Comparison of ENCODE assay signal across 8 cellular contexts in the genomic region with DNA sequence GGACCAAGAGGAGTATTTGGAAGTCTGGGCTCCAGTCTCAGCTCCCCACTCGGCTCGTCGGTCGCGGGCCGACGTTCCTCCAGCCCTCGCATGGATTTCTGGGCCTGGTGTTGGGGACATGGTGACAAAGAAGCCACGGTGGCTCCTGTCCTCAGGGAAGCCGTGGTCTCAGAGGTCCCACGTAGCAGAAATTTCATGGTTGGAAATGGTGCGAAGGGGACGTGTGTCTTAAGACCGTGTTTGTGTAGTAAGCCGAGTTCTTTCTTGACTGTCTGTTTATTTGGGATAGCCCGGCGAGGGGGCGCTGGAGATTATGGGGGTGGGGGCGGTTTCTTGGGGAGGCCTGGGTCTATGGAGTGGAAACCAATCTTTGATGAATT. TPM values are rescaled to one million over a fixed set of nuclear protein-coding genes. Genes with fewer than 3 reads are reported as not detected.
DNase-seq lines count a peak whose midpoint lies in the region; ATAC-seq lines count a peak whose summit lies in the region.

No MANE protein-coding gene starts in this region.

- peak overlapping the region; percentile 75 for H3K27ac Mint-ChIP-seq in stimulated activated naive B cell treated with anti-CD40 and anti-IgM and Interleukin-4, amounts not matched to agents 10 μg/mL and 1 μg/mL and 100 μg/mL, for 72 hours

- H3K4me1 ChIP-seq in GM23248 (ENCODE audit: insufficient read depth): no peaks in the 10 kb centered on the region
- peaks cover 3% of the 10 kb centered on the region for H3K4me1 ChIP-seq in adipocyte (ENCODE audit: control insufficient read depth, insufficient read depth, low read length)
- H3K4me1 ChIP-seq in iPS-15b (ENCODE audit: control insufficient read depth, insufficient read depth, low read length): peaks cover 19% of the 10 kb centered on the region

- H4K20me1 ChIP-seq in GM23248 (ENCODE audit: insufficient read depth): no peaks in the 10 kb centered on the region

- peaks cover 20 to 35% of the 10 kb centered on the region in 2 donors for H3K27me3 Mint-ChIP-seq in stimulated activated naive B cell treated with anti-CD40 and anti-IgM and Interleukin-4, amounts not matched to agents 10 μg/mL and 1 μg/mL and 100 μg/mL, for 72 hours

- peaks cover 8 to 15% of the 10 kb centered on the region in 2 donors for H3K4me1 Mint-ChIP-seq in stimulated activated naive B cell treated with anti-CD40 and anti-IgM and Interleukin-4, amounts not matched to agents 10 μg/mL and 1 μg/mL and 100 μg/mL, for 72 hours

- peak overlapping the region; percentile 89 to 92 for H3K4me3 Mint-ChIP-seq in stimulated activated naive B cell treated with anti-CD40 and anti-IgM and Interleukin-4, amounts not matched to agents 10 μg/mL and 1 μg/mL and 100 μg/mL, for 72 hours

- DNase-seq in AG08396 (ENCODE audit: low spot score): peak; percentile 14
- DNase-seq in GM23248: peak; percentile 18
- peak; percentile 18 for DNase-seq in adipocyte (ENCODE audit: low read depth)
- no peak for DNase-seq in stimulated activated naive B cell treated with anti-CD40 and anti-IgM and Interleukin-4, amounts not matched to agents 10 μg/mL and 1 μg/mL and 100 μg/mL, for 72 hours
- no peak for DNase-seq in kidney glomerular epithelial cell (lab: John Stamatoyannopoulos, UW)

- peaks cover 54% of the 10 kb centered on the region for H3K27me3 ChIP-seq in GM23248 (replicated peaks; ENCODE audit: insufficient read depth)
- peaks cover 45% of the 10 kb centered on the region for H3K27me3 ChIP-seq in adipocyte (replicated peaks; ENCODE audit: control insufficient read depth, insufficient read depth, low read length)
- peaks cover 6% of the 10 kb centered on the region for H3K27me3 ChIP-seq in iPS-15b (ENCODE audit: control insufficient read depth, insufficient read depth, low read length)

- no peaks in the 10 kb centered on the region for H3K79me2 ChIP-seq in GM23248 (ENCODE audit: insufficient read depth)

- H3K27ac ChIP-seq in GM23248: no peak overlapping the region

- H2AFZ ChIP-seq in GM23248: peak overlapping the region; percentile 95

- no peaks in the 10 kb centered on the region for H3K9me3 Mint-ChIP-seq in stimulated activated naive B cell treated with anti-CD40 and anti-IgM and Interleukin-4, amounts not matched to agents 10 μg/mL and 1 μg/mL and 100 μg/mL, for 72 hours

- no peak overlapping the region; the same call in 1 of the 2 replicates for H3K9ac ChIP-seq in GM23248
- no peak overlapping the region for H3K9ac ChIP-seq in adipocyte (ENCODE audit: low read length)
- H3K9ac ChIP-seq in iPS-15b (ENCODE audit: low read depth, low read length): peak overlapping the region; percentile 68

- peaks cover 9% of the 10 kb centered on the region; the same call in 1 of the 2 replicates for H3F3A ChIP-seq in GM23248 (ENCODE audit: insufficient read depth)

- no peak for ATAC-seq in stimulated activated naive B cell treated with anti-CD40 and anti-IgM and Interleukin-4, amounts not matched to agents 10 μg/mL and 1 μg/mL and 100 μg/mL, for 72 hours (replicated peaks)
- no peak for ATAC-seq in GM18517 (IDR thresholded peaks at IDR 0.05; ENCODE audit: unreplicated experiment)
- no peak for ATAC-seq in HG03095 (IDR thresholded peaks at IDR 0.05; ENCODE audit: unreplicated experiment)

- H3K4me3 ChIP-seq in GM23248 (peak overlapping the region; percentile 75), adipocyte (ENCODE audit: low read length) (peak overlapping the region; percentile 81), iPS-15b (ENCODE audit: low read depth, low read length) (peak overlapping the region; percentile 78)

- H3K9me3 ChIP-seq in GM23248 (ENCODE audit: low read depth) (no peaks in the 10 kb centered on the region), adipocyte (ENCODE audit: control insufficient read depth, low read length) (no peaks in the 10 kb centered on the region), iPS-15b (ENCODE audit: control insufficient read depth, insufficient read depth, low read length) (no peaks in the 10 kb centered on the region)

- in situ Hi-C loops in GM23248 (cut with MboI): no loop called here

- 2 to 4% methylated on average over 18 to 19 of the region's 19 CpGs for WGBS in GM23248 (ENCODE audit: low coverage in 1 of 2, low lambda C conversion rate in 2 of 2, missing lambda C conversion rate in 2 of 2), 2 experiments

- peak overlapping the region; percentile 90 for H3K4me2 ChIP-seq in GM23248 (ENCODE audit: unreplicated experiment)

- H3K9me2 ChIP-seq in GM23248 (ENCODE audit: insufficient read depth): no peaks in the 10 kb centered on the region

- H3K36me3 Mint-ChIP-seq in stimulated activated naive B cell treated with anti-CD40 and anti-IgM and Interleukin-4, amounts not matched to agents 10 μg/mL and 1 μg/mL and 100 μg/mL, for 72 hours: no peaks in the 10 kb centered on the region

- H3K36me3 ChIP-seq in GM23248 (ENCODE audit: low read depth) (no peaks in the 10 kb centered on the region), adipocyte (ENCODE audit: control insufficient read depth, insufficient read depth, low read length, severe bottlenecking) (no peaks in the 10 kb centered on the region), iPS-15b (ENCODE audit: control insufficient read depth, insufficient read depth, low read length) (no peaks in the 10 kb centered on the region)

RNA-seq across cellular contexts. Expression of gene MAP3K7, which starts 23.4 kb away (rescaled TPM):
- total RNA-seq in GM23248 (2014; rRNA removed; shearing (Covaris generic)): 27.3 and 36.9 TPM in 2 replicates
- 32.9 and 33.6 TPM in 2 replicates for polyA plus RNA-seq in GM23248 (2016; fragmentation: Nextera tagmentation; extraction: Ambion mirVana)

Comparison
In these comparisons a context has a peak if more than half of its experiments do, and no peak if none do; other contexts are left out.
1. DNase-seq: peak in AG08396 (single experiment), GM23248 (single experiment) and adipocyte (single experiment); none in stimulated activated naive B cell treated with anti-CD40 and anti-IgM and Interleukin-4, amounts not matched to agents 10 μg/mL and 1 μg/mL and 100 μg/mL, for 72 hours (single experiment) and kidney glomerular epithelial cell (single experiment).
2. Peak in every context shown above with its lines, with median percentiles within 50 percentile points of each other: H3K4me3 ChIP-seq.